9 cellular contexts compared by ENCODE assay signal in the genomic region with DNA sequence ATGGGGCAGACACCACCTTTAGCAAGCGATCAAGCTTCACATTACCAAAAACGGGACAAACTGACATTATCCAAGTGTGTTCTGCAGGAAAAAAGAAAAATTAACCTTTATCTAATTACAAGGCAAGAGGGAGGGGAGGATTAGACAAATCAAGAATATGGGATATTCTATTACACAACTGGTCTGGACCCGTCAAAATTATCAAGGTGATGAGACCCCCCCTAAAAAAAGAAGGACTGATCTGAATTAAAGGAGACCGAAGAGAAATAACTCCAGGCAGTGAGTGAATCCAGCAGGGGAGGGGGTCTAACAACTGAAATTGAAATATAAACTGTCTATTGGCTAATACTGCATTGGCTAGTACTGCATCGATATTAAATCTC. TPM values are rescaled to one million over a fixed set of nuclear protein-coding genes. Genes with fewer than 3 reads are reported as not detected.
DNase-seq lines count a peak whose midpoint lies in the region; ATAC-seq and TF ChIP-seq lines count a peak whose summit lies in the region.
"Had no signal": no experiment of that assay in that cellular context is flagged by ENCODE, and none has a peak within 500 bp of the region (broad histone marks: within the 10 kb centered on the region; RNA-seq: fewer than 3 reads in every experiment).

No MANE protein-coding gene starts in this region.

- H4K20me1 ChIP-seq in OCI-LY3 (ENCODE audit: insufficient read depth, low read length) (no peaks in the 10 kb centered on the region), osteoblast (ENCODE audit: insufficient read depth, low read length) (no peaks in the 10 kb centered on the region)

- TF ChIP-seq CTCF in OCI-LY3 (IDR thresholded peaks at IDR 0.05; ENCODE audit: low read depth, low read length) (no peak), endothelial cell (IDR thresholded peaks at IDR 0.05; ENCODE audit: unreplicated experiment) (no peak), osteoblast (IDR thresholded peaks at IDR 0.05; ENCODE audit: extremely low read depth, low read depth, low read length) (no peak)

- H3K4me3 ChIP-seq in CD4-positive, alpha-beta memory T cell (ENCODE audit: low read length in 2 of 2), result peak overlapping the region; percentile 5 to 81
- peak overlapping the region; percentile 82 for H3K4me3 ChIP-seq in OCI-LY3 (ENCODE audit: low read length)
- peak overlapping the region; percentile 76 for H3K4me3 ChIP-seq in osteoblast (ENCODE audit: insufficient read depth, low read length)

- H3K79me2 ChIP-seq in OCI-LY3 (ENCODE audit: low read length), result peaks cover 2% of the 10 kb centered on the region; the same call in 1 of the 2 replicates
- H3K79me2 ChIP-seq in osteoblast (ENCODE audit: insufficient read depth, low read length), result peaks cover 2% of the 10 kb centered on the region

- peak overlapping the region; percentile 93 to 100 (median 99) for H3K27ac Mint-ChIP-seq in CD4-positive, alpha-beta memory T cell
- peak overlapping the region; percentile 99 for H3K27ac Mint-ChIP-seq in endothelial cell (ENCODE audit: unreplicated experiment)

- DNase-seq in CD4-positive, alpha-beta memory T cell, result no peak
- no peak for DNase-seq in endothelial cell (ENCODE audit: low spot score)
- no peak for DNase-seq in osteoblast (ENCODE audit: insufficient read length, low spot score, missing footprints)
- no peak for DNase-seq in DMS114 treated with DMSO at 0.1 percent for 48 hours (lab: John Stamatoyannopoulos, UW; ENCODE audit: unreplicated experiment)
- DNase-seq in NCI-H345 (lab: John Stamatoyannopoulos, UW), result no peak
- no peak for DNase-seq in NCI-H146 treated with DMSO at 0.1 percent for 48 hours (lab: John Stamatoyannopoulos, UW; ENCODE audit: unreplicated experiment)

- peak overlapping the region; percentile 81 for H3K9ac ChIP-seq in OCI-LY3 (ENCODE audit: low read length)

- intact Hi-C loops in CD4-positive, alpha-beta memory T cell (cut with micrococcal nuclease), result loop anchor here (5.0 kb wide), 1 partner anchor 1781 kb away; a partner anchor contains a TSS

- H3K4me3 Mint-ChIP-seq in CD4-positive, alpha-beta memory T cell, result peak overlapping the region; percentile 90 to 97 (median 95)
- peak overlapping the region; percentile 93 for H3K4me3 Mint-ChIP-seq in endothelial cell (ENCODE audit: unreplicated experiment)

- H3K4me1 Mint-ChIP-seq in CD4-positive, alpha-beta memory T cell, result peaks cover 16 to 34% (median 24%) of the 10 kb centered on the region in 4 donors
- peaks cover 13% of the 10 kb centered on the region for H3K4me1 Mint-ChIP-seq in endothelial cell (ENCODE audit: unreplicated experiment)

- CTCF ChIA-PET in CD4-positive, alpha-beta memory T cell (lab: Charles Lee; ENCODE audit: partially characterized antibody), result interaction anchor here (1.3 kb wide), 1 partner anchor 228 kb away, joined by 5 read pairs; no protein-coding TSS in a partner anchor

- H3K4me1 ChIP-seq in CD4-positive, alpha-beta memory T cell (ENCODE audit: insufficient read depth, low read length), result peaks cover 23% of the 10 kb centered on the region
- peaks cover 55% of the 10 kb centered on the region for H3K4me1 ChIP-seq in OCI-LY3 (ENCODE audit: low read length)
- peaks cover 17% of the 10 kb centered on the region for H3K4me1 ChIP-seq in osteoblast (ENCODE audit: insufficient read depth, low read length)

- H3K9me3 Mint-ChIP-seq in CD4-positive, alpha-beta memory T cell, result peaks cover 0 to 2% (median 0%) of the 10 kb centered on the region in 8 donors
- no peaks in the 10 kb centered on the region for H3K9me3 Mint-ChIP-seq in endothelial cell (ENCODE audit: unreplicated experiment)

- H3K36me3 ChIP-seq in CD4-positive, alpha-beta memory T cell (ENCODE audit: insufficient read depth, low read length), result peaks cover 8% of the 10 kb centered on the region
- peaks cover 7% of the 10 kb centered on the region for H3K36me3 ChIP-seq in OCI-LY3 (replicated peaks; ENCODE audit: low read depth, low read length)
- peaks cover 5% of the 10 kb centered on the region for H3K36me3 ChIP-seq in osteoblast (ENCODE audit: insufficient read depth, low read length)

- peak overlapping the region; percentile 13; the same call in 1 of the 2 replicates for H2AFZ ChIP-seq in OCI-LY3 (ENCODE audit: low read depth, low read length)
- peak overlapping the region; percentile 95 for H2AFZ ChIP-seq in osteoblast (ENCODE audit: low read length)

- no peaks in the 10 kb centered on the region for H3K9me3 ChIP-seq in CD4-positive, alpha-beta memory T cell (ENCODE audit: control insufficient read depth in 1 of 2, low read length in 2 of 2)
- H3K9me3 ChIP-seq in OCI-LY3 (ENCODE audit: insufficient read depth, low read length), result no peaks in the 10 kb centered on the region
- H3K9me3 ChIP-seq in osteoblast (ENCODE audit: low read depth, low read length), result no peaks in the 10 kb centered on the region

- no peak for ATAC-seq in GM21619 (IDR thresholded peaks at IDR 0.05; ENCODE audit: unreplicated experiment)

- POLR2A ChIA-PET in CD4-positive, alpha-beta memory T cell (lab: Charles Lee; ENCODE audit: partially characterized antibody), result interaction anchor here (0.9 to 2.9 kb wide), 8 partner anchors 9 to 1652 kb away, joined by 3 to 16 read pairs (median 8); a partner anchor contains a TSS

- H3K4me2 ChIP-seq in OCI-LY3 (ENCODE audit: low read length) (peak overlapping the region; percentile 91), osteoblast (ENCODE audit: insufficient read depth, low read length) (peak overlapping the region; percentile 83)

- H3K27ac ChIP-seq in CD4-positive, alpha-beta memory T cell (ENCODE audit: low read depth, low read length), result peak overlapping the region; percentile 92
- H3K27ac ChIP-seq in OCI-LY3 (ENCODE audit: low read length) (peak overlapping the region; percentile 84), osteoblast (ENCODE audit: low read depth, low read length) (peak overlapping the region; percentile 90)

- peaks cover 11 to 20% of the 10 kb centered on the region in 2 donors for H3K36me3 Mint-ChIP-seq in CD4-positive, alpha-beta memory T cell
- H3K36me3 Mint-ChIP-seq in endothelial cell (ENCODE audit: low read depth, unreplicated experiment), result no peaks in the 10 kb centered on the region

- H3K27me3 ChIP-seq in CD4-positive, alpha-beta memory T cell (ENCODE audit: insufficient read depth, low read length), result no peaks in the 10 kb centered on the region
- H3K27me3 ChIP-seq in OCI-LY3 (ENCODE audit: low read depth, low read length) (no peaks in the 10 kb centered on the region), osteoblast (ENCODE audit: insufficient read depth, low read length) (no peaks in the 10 kb centered on the region)

- no peaks in the 10 kb centered on the region for H3K27me3 Mint-ChIP-seq in CD4-positive, alpha-beta memory T cell
- H3K27me3 Mint-ChIP-seq in endothelial cell (ENCODE audit: unreplicated experiment), result peaks cover 4% of the 10 kb centered on the region

RNA-seq across cellular contexts. Expression of a gene that starts 0.4 kb away (rescaled TPM):
- 10 to 100 TPM; 23.5 to 28.4 TPM for total RNA-seq in CD4-positive, alpha-beta memory T cell
- polyA plus RNA-seq in CD4-positive, alpha-beta memory T cell, result 10 to 100 TPM; 34.3 to 36.2 TPM
- total RNA-seq in endothelial cell (ENCODE audit: unreplicated experiment), result 18.4 TPM
- 19.5 and 20.0 TPM in 2 replicates for total RNA-seq in osteoblast

RNA-seq across cellular contexts. Expression of a gene that starts 48.5 kb away (rescaled TPM):
- not detected for total RNA-seq in CD4-positive, alpha-beta memory T cell
- polyA plus RNA-seq in CD4-positive, alpha-beta memory T cell, result not detected
- total RNA-seq in endothelial cell (ENCODE audit: unreplicated experiment) (0.64 TPM), osteoblast (0.29 and 0.36 TPM in 2 replicates)
- total RNA-seq: myocyte had no signal
